In genomic region chr16:22789281-22789945, GRCh38 we compare ENCODE assay signal across 1 cellular context.
TF ChIP-seq lines count a peak whose summit lies in the region.

No MANE protein-coding gene starts in this region.

TF ChIP-seq in GM23338, 12 proteins besides CTCF, POLR2A, EP300 and RAD21 (continued from another document):
- TF ChIP-seq REST (IDR thresholded peaks at IDR 0.05; ENCODE audit: unreplicated experiment) (no peak), ZNF462 (CRISPR knock-in tag; IDR thresholded peaks at IDR 0.05) (no peak), JUNB (IDR thresholded peaks at IDR 0.05; ENCODE audit: unreplicated experiment) (no peak), NANOG (IDR thresholded peaks at IDR 0.05; ENCODE audit: borderline replicate concordance) (no peak), POLR2AphosphoS5 (IDR thresholded peaks at IDR 0.05; ENCODE audit: low read depth) (no peak), STAT1 (IDR thresholded peaks at IDR 0.05; ENCODE audit: unreplicated experiment) (no peak), EZH2 (IDR thresholded peaks at IDR 0.05; ENCODE audit: low read depth, unreplicated experiment) (no peak), EZH2phosphoT487 (IDR thresholded peaks at IDR 0.05; ENCODE audit: unreplicated experiment) (no peak), ZNF331 (CRISPR knock-in tag; IDR thresholded peaks at IDR 0.05; ENCODE audit: low read depth) (no peak), ETS1 (IDR thresholded peaks at IDR 0.05) (no peak)
